In the genomic region with DNA sequence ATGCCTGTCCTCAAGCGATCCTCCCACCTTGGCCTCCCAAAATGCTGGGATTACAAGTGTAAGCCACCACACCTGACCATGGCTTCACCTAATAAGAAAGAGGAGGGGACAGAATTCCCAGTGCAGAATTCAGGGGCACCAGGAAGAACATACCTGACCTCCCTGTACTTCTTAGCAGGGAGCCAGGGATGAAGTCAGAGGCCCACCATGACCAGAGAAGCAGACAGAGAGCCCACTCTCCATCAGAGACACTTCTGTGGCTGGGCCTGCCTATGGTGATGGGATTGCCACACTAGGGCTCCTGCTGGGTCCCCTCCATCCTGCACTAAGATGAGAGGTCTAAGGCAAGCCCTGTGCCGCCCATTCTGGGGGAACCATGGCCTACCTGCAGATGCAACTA, we compare ENCODE assay signal across 30 cellular contexts.
"Had no signal": no experiment of that assay in that cellular context is flagged by ENCODE, and none has a peak within 500 bp of the region (broad histone marks: within the 10 kb centered on the region; RNA-seq: fewer than 3 reads in every experiment).

No MANE protein-coding gene starts in this region.

- DNase-seq: activated B cell treated with CpG ODN at 0.5 μM for 24 hours; activated CD4-positive, alpha-beta T cell treated with anti-CD3 and anti-CD28 coated beads for 4 hours; activated CD4-positive, alpha-beta T cell treated with anti-CD3 and anti-CD28 coated beads, Interleukin-2, amount 10 ng/mL, durations not matched to agents 24 days and 14 days; activated CD4-positive, alpha-beta T cell treated with anti-CD3 and anti-CD28 coated beads, Interleukin-2, amount 50 U/mL, for 1 hour; activated CD4-positive, alpha-beta T cell treated with anti-CD3 and anti-CD28 coated beads, Interleukin-2, amount 50 U/mL, for 4 hours; activated CD4-positive, CD25-positive, alpha-beta regulatory T cell treated with anti-CD3 and anti-CD28 coated beads, Interleukin-2, amount 50 U/mL, for 72 hours; activated CD8-positive, alpha-beta memory T cell treated with anti-CD3 and anti-CD28 coated beads, Interleukin-2, amount 50 U/mL, for 4 hours; activated CD8-positive, alpha-beta T cell treated with anti-CD3 and anti-CD28 coated beads for 36 hours; activated effector memory CD4-positive, alpha-beta T cell treated with anti-CD3 and anti-CD28 coated beads, Interleukin-2, amount 50 U/mL, for 16 hours; activated gamma-delta T cell treated with Interleukin-2 at 50 U/mL for 16 hours; activated naive CD4-positive, alpha-beta T cell; activated naive CD4-positive, alpha-beta T cell treated with anti-CD3 and anti-CD28 coated beads, Interleukin-2, amount 10 ng/mL, durations not matched to agents 7 days and 5 days; activated naive CD8-positive, alpha-beta T cell treated with anti-CD3 and anti-CD28 coated beads, Interleukin-2, amount 10 ng/mL, durations not matched to agents 7 days and 5 days; activated naive CD8-positive, alpha-beta T cell treated with anti-CD3 and anti-CD28 coated beads, Interleukin-2, amount 50 U/mL, for 24 hours; activated T-cell treated with anti-CD3 and anti-CD28 coated beads for 4 hours; activated T-cell treated with anti-CD3 and anti-CD28 coated beads, Interleukin-2, amount 50 U/mL, for 1 hour; activated T-cell treated with anti-CD3 and anti-CD28 coated beads, Interleukin-2, amount 50 U/mL, for 4 hours; cerebellar nuclear complex; T-cell; T-helper 17 cell had no signal

- H3K9me3 Mint-ChIP-seq: activated B cell treated with CpG ODN at 0.5 μM for 24 hours; activated CD4-positive, alpha-beta memory T cell treated with anti-CD3 and anti-CD28 coated beads for 36 hours; activated CD8-positive, alpha-beta T cell treated with anti-CD3 and anti-CD28 coated beads for 36 hours; activated naive CD4-positive, alpha-beta T cell treated with anti-CD3 and anti-CD28 coated beads, Interleukin-2, amount 10 ng/mL, durations not matched to agents 7 days and 5 days; activated naive CD4-positive, alpha-beta T cell treated with anti-CD3 and anti-CD28 coated beads, Interleukin-2, amount 50 U/mL, for 24 hours; activated naive CD8-positive, alpha-beta T cell treated with anti-CD3 and anti-CD28 coated beads, Interleukin-2, amount 10 ng/mL, durations not matched to agents 7 days and 5 days; activated naive CD8-positive, alpha-beta T cell treated with anti-CD3 and anti-CD28 coated beads, Interleukin-2, amount 50 U/mL, for 24 hours; activated T-cell treated with anti-CD3 and anti-CD28 coated beads, Interleukin-2, amount 50 U/mL, for 4 hours; activated T-cell treated with anti-CD3 and anti-CD28 coated beads, Interleukin-2, amount 50 U/mL, for 72 hours; activated T-helper 17 cell treated with anti-CD3 and anti-CD28 coated beads, Interleukin-2, amount 50 U/mL, for 72 hours; central memory CD8-positive, alpha-beta T cell; T-cell had no signal

- H3K9me3 ChIP-seq: ascending aorta had no signal

- H3K36me3 ChIP-seq: ascending aorta, cardiac muscle cell had no signal

- H3K27ac ChIP-seq: cardiac muscle cell had no signal

- H3K4me3 Mint-ChIP-seq: activated B cell treated with CpG ODN at 0.5 μM for 24 hours; activated CD4-positive, alpha-beta memory T cell treated with anti-CD3 and anti-CD28 coated beads for 36 hours; activated CD4-positive, alpha-beta T cell treated with anti-CD3 and anti-CD28 coated beads, Interleukin-2, amount 10 ng/mL, durations not matched to agents 24 days and 14 days; activated CD8-positive, alpha-beta T cell treated with anti-CD3 and anti-CD28 coated beads for 36 hours; activated naive CD4-positive, alpha-beta T cell treated with anti-CD3 and anti-CD28 coated beads, Interleukin-2, amount 10 ng/mL, durations not matched to agents 7 days and 5 days; activated naive CD4-positive, alpha-beta T cell treated with anti-CD3 and anti-CD28 coated beads, Interleukin-2, amount 50 U/mL, for 24 hours; activated naive CD8-positive, alpha-beta T cell treated with anti-CD3 and anti-CD28 coated beads, Interleukin-2, amount 10 ng/mL, durations not matched to agents 7 days and 5 days; activated naive CD8-positive, alpha-beta T cell treated with anti-CD3 and anti-CD28 coated beads, Interleukin-2, amount 50 U/mL, for 24 hours; activated T-cell treated with anti-CD3 and anti-CD28 coated beads, Interleukin-2, amount 50 U/mL, for 4 hours; activated T-helper 17 cell treated with anti-CD3 and anti-CD28 coated beads, Interleukin-2, amount 50 U/mL, for 72 hours had no signal

- H3K27me3 Mint-ChIP-seq: activated CD4-positive, alpha-beta memory T cell treated with anti-CD3 and anti-CD28 coated beads for 36 hours; activated CD4-positive, alpha-beta T cell treated with anti-CD3 and anti-CD28 coated beads, Interleukin-2, amount 10 ng/mL, durations not matched to agents 24 days and 14 days; activated CD8-positive, alpha-beta T cell treated with anti-CD3 and anti-CD28 coated beads for 36 hours; activated naive CD4-positive, alpha-beta T cell treated with anti-CD3 and anti-CD28 coated beads, Interleukin-2, amount 50 U/mL, for 24 hours; activated naive CD8-positive, alpha-beta T cell; activated naive CD8-positive, alpha-beta T cell treated with anti-CD3 and anti-CD28 coated beads, Interleukin-2, amount 10 ng/mL, durations not matched to agents 7 days and 5 days; activated T-helper 17 cell treated with anti-CD3 and anti-CD28 coated beads, Interleukin-2, amount 50 U/mL, for 72 hours; central memory CD8-positive, alpha-beta T cell; T-cell; T-helper 17 cell had no signal

- H3K27ac Mint-ChIP-seq: activated B cell treated with CpG ODN at 0.5 μM for 24 hours; activated CD4-positive, alpha-beta memory T cell treated with anti-CD3 and anti-CD28 coated beads for 36 hours; activated CD4-positive, alpha-beta T cell treated with anti-CD3 and anti-CD28 coated beads, Interleukin-2, amount 10 ng/mL, durations not matched to agents 24 days and 14 days; activated CD8-positive, alpha-beta T cell treated with anti-CD3 and anti-CD28 coated beads for 36 hours; activated naive CD4-positive, alpha-beta T cell treated with anti-CD3 and anti-CD28 coated beads, Interleukin-2, amount 10 ng/mL, durations not matched to agents 7 days and 5 days; activated naive CD4-positive, alpha-beta T cell treated with anti-CD3 and anti-CD28 coated beads, Interleukin-2, amount 50 U/mL, for 24 hours; activated naive CD8-positive, alpha-beta T cell; activated naive CD8-positive, alpha-beta T cell treated with anti-CD3 and anti-CD28 coated beads, Interleukin-2, amount 10 ng/mL, durations not matched to agents 7 days and 5 days; activated naive CD8-positive, alpha-beta T cell treated with anti-CD3 and anti-CD28 coated beads, Interleukin-2, amount 50 U/mL, for 24 hours; activated T-cell treated with anti-CD3 and anti-CD28 coated beads, Interleukin-2, amount 50 U/mL, for 72 hours; activated T-helper 1 cell treated with anti-CD3 and anti-CD28 coated beads, Interleukin-12 subunit alpha, Interleukin-12 subunit beta, Interleukin-2, Interleukin-4 antibody, amounts not matched to agents 30 ng/mL and 10 ng/mL and 1 ng/mL, durations not matched to agents 14 hours and 24 hours and 36 hours; activated T-helper 17 cell treated with anti-CD3 and anti-CD28 coated beads, Interleukin-2, amount 50 U/mL, for 72 hours had no signal

- H3K4me3 ChIP-seq: ascending aorta, cardiac muscle cell had no signal

- H3K36me3 Mint-ChIP-seq: activated CD4-positive, alpha-beta memory T cell treated with anti-CD3 and anti-CD28 coated beads for 36 hours; activated naive CD4-positive, alpha-beta T cell treated with anti-CD3 and anti-CD28 coated beads, Interleukin-2, amount 50 U/mL, for 24 hours; activated naive CD8-positive, alpha-beta T cell; activated naive CD8-positive, alpha-beta T cell treated with anti-CD3 and anti-CD28 coated beads, Interleukin-2, amount 10 ng/mL, durations not matched to agents 7 days and 5 days; brain had no signal

- H3K27me3 ChIP-seq: ascending aorta, cardiac muscle cell had no signal
